ENCODE assay signal across 1 cellular context in the genomic region with DNA sequence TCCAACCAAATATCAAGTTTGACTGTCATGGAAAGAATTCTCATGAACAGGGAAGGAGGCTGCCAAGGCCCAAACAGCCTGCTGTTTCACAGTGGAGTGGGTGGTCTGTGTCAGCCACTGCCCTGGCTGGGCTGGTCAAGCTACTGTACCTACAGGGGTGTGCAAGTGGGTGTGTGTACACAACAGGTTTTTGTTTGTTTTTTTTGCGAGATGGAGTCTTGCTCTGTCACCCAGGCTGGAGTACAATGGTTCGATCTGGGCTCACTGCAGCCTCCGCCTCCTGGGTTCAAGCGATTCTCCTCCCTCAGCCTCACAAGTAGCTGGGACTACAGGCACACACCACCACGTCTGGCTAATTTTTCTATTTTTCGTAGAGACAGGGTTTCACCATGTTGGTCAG. TPM values are rescaled to one million over a fixed set of nuclear protein-coding genes. Genes with fewer than 3 reads are reported as not detected.
"Had no signal": no experiment of that assay in that cellular context is flagged by ENCODE, and none has a peak within 500 bp of the region (broad histone marks: within the 10 kb centered on the region; RNA-seq: fewer than 3 reads in every experiment).

No MANE protein-coding gene starts in this region.

RNA-seq across cellular contexts. Expression of a gene that starts 32.2 kb away (rescaled TPM):
- total RNA-seq: GM12878 had no signal
